14 cellular contexts compared by ENCODE assay signal in genomic region chr3:130992344-130992743, GRCh38.
DNase-seq lines count a peak whose midpoint lies in the region; ATAC-seq lines count a peak whose summit lies in the region.
"Had no signal": no experiment of that assay in that cellular context is flagged by ENCODE, and none has a peak within 500 bp of the region (broad histone marks: within the 10 kb centered on the region; RNA-seq: fewer than 3 reads in every experiment).

No MANE protein-coding gene starts in this region.

- H3K4me3 Mint-ChIP-seq in stimulated activated effector memory CD8-positive, alpha-beta T cell treated with anti-CD3 and anti-CD28 coated beads, Interleukin-12 subunit alpha, Interleukin-12 subunit beta, amount 100 ng/mL, for 72 hours, result no peak overlapping the region
- H3K4me3 Mint-ChIP-seq: CD4-positive, CD25-positive, alpha-beta regulatory T cell; GM23338 had no signal

- peak overlapping the region; percentile 16 for H3K27ac Mint-ChIP-seq in stimulated activated effector memory CD8-positive, alpha-beta T cell treated with anti-CD3 and anti-CD28 coated beads, Interleukin-12 subunit alpha, Interleukin-12 subunit beta, amount 100 ng/mL, for 72 hours
- H3K27ac Mint-ChIP-seq: CD4-positive, CD25-positive, alpha-beta regulatory T cell; GM23338 had no signal

- ATAC-seq in stimulated activated effector memory CD8-positive, alpha-beta T cell treated with anti-CD3 and anti-CD28 coated beads, Interleukin-12 subunit alpha, Interleukin-12 subunit beta, amount 100 ng/mL, for 72 hours, result no peak
- ATAC-seq in HG03280 (IDR thresholded peaks at IDR 0.05; ENCODE audit: unreplicated experiment), result no peak
- ATAC-seq: GM23338, PC-3 had no signal

- peaks cover 57% of the 10 kb centered on the region for H3K36me3 Mint-ChIP-seq in stimulated activated effector memory CD8-positive, alpha-beta T cell treated with anti-CD3 and anti-CD28 coated beads, Interleukin-12 subunit alpha, Interleukin-12 subunit beta, amount 100 ng/mL, for 72 hours

- peak; percentile 4 for DNase-seq in NCI-H510A treated with DMSO at 0.1 percent for 48 hours (lab: John Stamatoyannopoulos, UW)
- no peak for DNase-seq in NCI-H510A (lab: John Stamatoyannopoulos, UW)
- peak; percentile 45 for DNase-seq in NCI-H146 (lab: John Stamatoyannopoulos, UW)
- peak; percentile 43 for DNase-seq in SHP77 treated with DMSO at 0.1 percent for 48 hours (lab: John Stamatoyannopoulos, UW)
- no peak for DNase-seq in stimulated activated effector memory CD8-positive, alpha-beta T cell treated with anti-CD3 and anti-CD28 coated beads, Interleukin-12 subunit alpha, Interleukin-12 subunit beta, amount 100 ng/mL, for 72 hours (ENCODE audit: low spot score in 2 of 2)
- DNase-seq in activated CD8-positive, alpha-beta memory T cell treated with anti-CD3 and anti-CD28 coated beads for 24 hours, result no peak
- no peak for DNase-seq in GF-D8 (lab: John Stamatoyannopoulos, UW)
- DNase-seq: AML-193; CD4-positive, CD25-positive, alpha-beta regulatory T cell; NCI-H2081 treated with DMSO at 0.1 percent for 48 hours; NCI-H524 treated with DMSO at 0.1 percent for 48 hours; PC-3 had no signal

- H3K4me1 Mint-ChIP-seq in stimulated activated effector memory CD8-positive, alpha-beta T cell treated with anti-CD3 and anti-CD28 coated beads, Interleukin-12 subunit alpha, Interleukin-12 subunit beta, amount 100 ng/mL, for 72 hours, result no peaks in the 10 kb centered on the region

- H3K9me3 Mint-ChIP-seq in stimulated activated effector memory CD8-positive, alpha-beta T cell treated with anti-CD3 and anti-CD28 coated beads, Interleukin-12 subunit alpha, Interleukin-12 subunit beta, amount 100 ng/mL, for 72 hours, result no peaks in the 10 kb centered on the region
- H3K9me3 Mint-ChIP-seq: CD4-positive, CD25-positive, alpha-beta regulatory T cell; GM23338 had no signal

Comparison
In these comparisons a context has a peak if more than half of its experiments do, and no peak if none do; other contexts are left out.
1. DNase-seq: peak in NCI-H510A treated with DMSO at 0.1 percent for 48 hours (single experiment), NCI-H146 (single experiment) and SHP77 treated with DMSO at 0.1 percent for 48 hours (single experiment); none in NCI-H510A (single experiment), stimulated activated effector memory CD8-positive, alpha-beta T cell treated with anti-CD3 and anti-CD28 coated beads, Interleukin-12 subunit alpha, Interleukin-12 subunit beta, amount 100 ng/mL, for 72 hours (0 of 2), activated CD8-positive, alpha-beta memory T cell treated with anti-CD3 and anti-CD28 coated beads for 24 hours (single experiment) and GF-D8 (single experiment).